8 cellular contexts compared by ENCODE assay signal in the genomic region with DNA sequence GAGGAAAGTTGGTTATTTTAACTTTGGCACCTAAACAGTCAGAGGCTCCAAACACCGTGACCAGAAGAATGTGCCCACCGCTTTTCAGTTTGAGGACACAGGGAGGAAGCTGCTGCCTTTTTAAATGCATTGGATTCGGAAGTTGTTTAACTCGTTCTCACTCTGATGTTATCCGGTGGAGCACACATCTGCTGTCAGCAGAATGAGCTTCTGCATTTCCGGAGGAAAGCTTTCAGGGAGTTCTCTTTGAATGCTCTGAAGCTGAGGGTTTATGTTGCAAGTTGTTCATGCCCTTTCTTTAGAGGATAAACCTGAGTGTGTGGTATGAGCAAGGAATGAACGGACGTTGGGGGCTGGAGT.
DNase-seq lines count a peak whose midpoint lies in the region; ATAC-seq and TF ChIP-seq lines count a peak whose summit lies in the region.

No MANE protein-coding gene starts in this region.

- H3K4me1 Mint-ChIP-seq in GM23338: peaks cover 74% of the 10 kb centered on the region
- H3K4me1 Mint-ChIP-seq in activated CD8-positive, alpha-beta T cell treated with anti-CD3 and anti-CD28 coated beads for 36 hours (ENCODE audit: low read depth): peaks cover 34% of the 10 kb centered on the region

- peak overlapping the region; percentile 73 for H3K4me2 ChIP-seq in GM23338

- 0 out of 2 replicates have a peak, but pooled peaks cover 6% of the 10 kb centered on the region for H3F3A ChIP-seq in GM23338 (replicated peaks; ENCODE audit: low read depth)

- intact Hi-C loops in activated CD8-positive, alpha-beta T cell treated with anti-CD3 and anti-CD28 coated beads for 36 hours (cut with micrococcal nuclease): no loop called here

- H3K36me3 Mint-ChIP-seq in GM23338 (ENCODE audit: low read depth): no peaks in the 10 kb centered on the region
- no peaks in the 10 kb centered on the region for H3K36me3 Mint-ChIP-seq in activated CD8-positive, alpha-beta T cell treated with anti-CD3 and anti-CD28 coated beads for 36 hours (ENCODE audit: low read depth)

- no peaks in the 10 kb centered on the region for H3K27me3 ChIP-seq in BE2C
- no peaks in the 10 kb centered on the region for H3K27me3 ChIP-seq in GM23338 (ENCODE audit: insufficient read depth)
- H3K27me3 ChIP-seq in right atrium auricular region: no peaks in the 10 kb centered on the region
- H3K27me3 ChIP-seq in skeletal muscle tissue (ENCODE audit: control insufficient read depth in 3 of 3, insufficient read depth in 3 of 3, low read length in 3 of 3): no peaks in the 10 kb centered on the region

- H3K27ac Mint-ChIP-seq in GM23338: peak overlapping the region; percentile 94
- H3K27ac Mint-ChIP-seq in activated CD8-positive, alpha-beta T cell treated with anti-CD3 and anti-CD28 coated beads for 36 hours: peak overlapping the region; percentile 40

- DNase-seq in BE2C (peak; percentile 12), GM23338 (ENCODE audit: low spot score) (peak; percentile 69), right atrium auricular region (ENCODE audit: low spot score) (no peak), NCI-H1105 (lab: John Stamatoyannopoulos, UW) (no peak)
- peak; percentile 8 for DNase-seq in activated CD8-positive, alpha-beta T cell treated with anti-CD3 and anti-CD28 coated beads for 36 hours

- no peaks in the 10 kb centered on the region for H4K20me1 ChIP-seq in GM23338 (replicated peaks; ENCODE audit: insufficient read depth)

- H3K9me2 ChIP-seq in GM23338 (ENCODE audit: insufficient read depth): 0 out of 2 replicates have a peak, but pooled peaks cover 3% of the 10 kb centered on the region

- H2AFZ ChIP-seq in GM23338: no peak overlapping the region

- H3K4me3 ChIP-seq in BE2C (ENCODE audit: low read depth, low read length): peak overlapping the region; percentile 56
- H3K4me3 ChIP-seq in GM23338: peak overlapping the region; percentile 25; the same call in 1 of the 2 replicates
- H3K4me3 ChIP-seq in right atrium auricular region: peak overlapping the region; percentile 27 to 40
- peak overlapping the region; percentile 68 to 82 (median 75) for H3K4me3 ChIP-seq in skeletal muscle tissue (ENCODE audit: low read length in 3 of 3)

- ATAC-seq in GM23338 (no peak; the same call in 2 of the 3 replicates), GM19035 (IDR thresholded peaks at IDR 0.05; ENCODE audit: unreplicated experiment) (no peak), HG03571 (IDR thresholded peaks at IDR 0.05; ENCODE audit: unreplicated experiment) (no peak)
- peak; percentile 72 for ATAC-seq in activated CD8-positive, alpha-beta T cell treated with anti-CD3 and anti-CD28 coated beads for 36 hours

- CTCF ChIA-PET in activated CD8-positive, alpha-beta T cell treated with anti-CD3 and anti-CD28 coated beads for 36 hours (lab: Charles Lee): interaction anchor here (0.8 to 1.1 kb wide), 4 partner anchors 16 to 79 kb away, joined by 3 to 4 read pairs (median 3); no protein-coding TSS in a partner anchor

- H3K36me3 ChIP-seq in BE2C (no peaks in the 10 kb centered on the region), GM23338 (ENCODE audit: insufficient read depth) (no peaks in the 10 kb centered on the region), right atrium auricular region (no peaks in the 10 kb centered on the region), skeletal muscle tissue (ENCODE audit: control insufficient read depth in 3 of 3, insufficient read depth in 3 of 3, low read length in 3 of 3) (peaks cover 0 to 1% (median 0%) of the 10 kb centered on the region in 3 donors)

- H3K9ac ChIP-seq in skeletal muscle tissue (ENCODE audit: low read depth in 1 of 3, low read length in 3 of 3): peak overlapping the region; percentile 66 to 94 (median 88)

- H3K79me2 ChIP-seq in GM23338 (replicated peaks; ENCODE audit: insufficient read depth): no peaks in the 10 kb centered on the region

- no peak for TF ChIP-seq CTCF in BE2C (IDR thresholded peaks at IDR 0.05; ENCODE audit: low read depth, low read length)
- no peak for TF ChIP-seq CTCF in GM23338 (conservative IDR thresholded peaks at IDR 0.05; ENCODE audit: low read depth in 2 of 2)
- no peak for TF ChIP-seq CTCF in activated CD8-positive, alpha-beta T cell treated with anti-CD3 and anti-CD28 coated beads for 36 hours (IDR thresholded peaks at IDR 0.05)
- no peak for TF ChIP-seq CTCF in right atrium auricular region (IDR thresholded peaks at IDR 0.05)

- peaks cover 18% of the 10 kb centered on the region for H3K27me3 Mint-ChIP-seq in GM23338 (ENCODE audit: insufficient read depth, low read depth, poor library complexity)
- peaks cover 32% of the 10 kb centered on the region for H3K27me3 Mint-ChIP-seq in activated CD8-positive, alpha-beta T cell treated with anti-CD3 and anti-CD28 coated beads for 36 hours

- H3K4me1 ChIP-seq in BE2C (peaks cover 20% of the 10 kb centered on the region), GM23338 (ENCODE audit: insufficient read depth) (peaks cover 65% of the 10 kb centered on the region), right atrium auricular region (peaks cover 0 to 60% of the 10 kb centered on the region in 2 donors), skeletal muscle tissue (ENCODE audit: control insufficient read depth in 3 of 3, insufficient read depth in 3 of 3, low read length in 3 of 3) (peaks cover 76 to 90% (median 78%) of the 10 kb centered on the region in 3 donors)

- no peaks in the 10 kb centered on the region for H3K9me3 ChIP-seq in BE2C
- H3K9me3 ChIP-seq in right atrium auricular region: no peaks in the 10 kb centered on the region
- H3K9me3 ChIP-seq in skeletal muscle tissue (ENCODE audit: control insufficient read depth in 3 of 3, low read length in 3 of 3): no peaks in the 10 kb centered on the region

- H3K4me3 Mint-ChIP-seq in GM23338: peak overlapping the region; percentile 26
- H3K4me3 Mint-ChIP-seq in activated CD8-positive, alpha-beta T cell treated with anti-CD3 and anti-CD28 coated beads for 36 hours: peak overlapping the region; percentile 16

- H3K9me3 Mint-ChIP-seq in GM23338: no peaks in the 10 kb centered on the region
- H3K9me3 Mint-ChIP-seq in activated CD8-positive, alpha-beta T cell treated with anti-CD3 and anti-CD28 coated beads for 36 hours: no peaks in the 10 kb centered on the region

- POLR2A ChIA-PET in activated CD8-positive, alpha-beta T cell treated with anti-CD3 and anti-CD28 coated beads for 36 hours (lab: Charles Lee): interaction anchor here (0.9 kb wide), 1 partner anchor 81 kb away, joined by 3 read pairs; no protein-coding TSS in a partner anchor

- H3K27ac ChIP-seq in GM23338 (ENCODE audit: low read depth) (peak overlapping the region; percentile 93), right atrium auricular region (peak overlapping the region; percentile 83 to 89), skeletal muscle tissue (ENCODE audit: low read depth, low read length) (peak overlapping the region; percentile 92)

TF ChIP-seq in GM23338, 12 proteins besides CTCF, POLR2A, EP300 and RAD21:
- no peak for TF ChIP-seq ZNF331 (CRISPR knock-in tag; IDR thresholded peaks at IDR 0.05; ENCODE audit: low read depth)
- TF ChIP-seq NANOG (IDR thresholded peaks at IDR 0.05; ENCODE audit: borderline replicate concordance): peak; percentile 44; the same call in 1 of the 2 replicates

Comparison
In these comparisons a context has a peak if more than half of its experiments do, and no peak if none do; other contexts are left out.
1. DNase-seq: peak in BE2C (single experiment), GM23338 (single experiment) and activated CD8-positive, alpha-beta T cell treated with anti-CD3 and anti-CD28 coated beads for 36 hours (single experiment); none in right atrium auricular region (single experiment) and NCI-H1105 (single experiment).
2. H3K4me3 ChIP-seq: peak in every context shown above with its lines; median percentile 75 in skeletal muscle tissue; 56 in BE2C; 34 in right atrium auricular region; 25 in GM23338.
3. Peak in every context shown above with its lines, with median percentiles within 50 percentile points of each other: H3K27ac ChIP-seq.